Comparison of ENCODE assay signal across 8 cellular contexts in genomic region chr16:77190478-77191258, GRCh38. TPM values are rescaled to one million over a fixed set of nuclear protein-coding genes. Genes with fewer than 3 reads are reported as not detected.
DNase-seq lines count a peak whose midpoint lies in the region; ATAC-seq, FAIRE-seq and TF ChIP-seq lines count a peak whose summit lies in the region.

TSS of gene MON1B (plus strand) at chr16:77191190. CDS start at chr16:77191486, 296 bp downstream.

- peak within 1 kb of the TSS; percentile 100 for H3K27ac Mint-ChIP-seq in activated naive CD8-positive, alpha-beta T cell treated with anti-CD3 and anti-CD28 coated beads, Interleukin-2, amount 50 U/mL, for 24 hours

- H3K9me3 Mint-ChIP-seq in activated naive CD8-positive, alpha-beta T cell treated with anti-CD3 and anti-CD28 coated beads, Interleukin-2, amount 50 U/mL, for 24 hours: no peaks in the 10 kb centered on the region

- H3K9me3 ChIP-seq in pancreas: no peaks in the 10 kb centered on the region
- H3K9me3 ChIP-seq in tibial artery: no peaks in the 10 kb centered on the region

- H3K36me3 ChIP-seq in pancreas (peaks cover 0 to 9% (median 5%) of the 10 kb centered on the region in 3 donors), tibial artery (peaks cover 17 to 26% (median 25%) of the 10 kb centered on the region in 3 donors)

- peak; percentile 99 for DNase-seq in GM12865 (ENCODE audit: low read depth)
- DNase-seq in NCI-H1417 treated with DMSO at 0.1 percent for 48 hours (lab: John Stamatoyannopoulos, UW): peak; percentile 92
- DNase-seq in SW480 (ENCODE audit: low spot score): peak; percentile 98
- peak; percentile 87 for DNase-seq in activated naive CD8-positive, alpha-beta T cell treated with anti-CD3 and anti-CD28 coated beads, Interleukin-2, amount 50 U/mL, for 24 hours
- peak; percentile 98 for DNase-seq in Right ventricle myocardium superior
- peak; percentile 91 to 98 (median 98) for DNase-seq in pancreas
- peak; percentile 98 to 99 for DNase-seq in tibial artery

- H3K27ac ChIP-seq in pancreas (peak within 1 kb of the TSS; percentile 95 to 99 (median 97)), tibial artery (peak within 1 kb of the TSS; percentile 95 to 98)

- TF ChIP-seq CTCF in GM12865 (IDR thresholded peaks at IDR 0.05; ENCODE audit: insufficient read depth, low read depth, low read length, missing control alignments) (no peak), pancreas (IDR thresholded peaks at IDR 0.05) (no peak), tibial artery (IDR thresholded peaks at IDR 0.05) (peak in 1 of 2 experiments; percentile 28)

- FAIRE-seq in pancreas (lab: Jason Lieb, UNC): peak; percentile 96

- peaks cover 35% of the 10 kb centered on the region for H3K4me1 Mint-ChIP-seq in activated naive CD8-positive, alpha-beta T cell treated with anti-CD3 and anti-CD28 coated beads, Interleukin-2, amount 50 U/mL, for 24 hours

- ATAC-seq in HG02763 (IDR thresholded peaks at IDR 0.05; ENCODE audit: unreplicated experiment): peak; percentile 97
- peak; percentile 99 for ATAC-seq in activated naive CD8-positive, alpha-beta T cell treated with anti-CD3 and anti-CD28 coated beads, Interleukin-2, amount 50 U/mL, for 24 hours
- peak; percentile 99 for ATAC-seq in Right ventricle myocardium superior (ENCODE audit: poor library complexity)
- peak; percentile 96 to 99 (median 96) for ATAC-seq in pancreas

- H3K4me3 ChIP-seq in GM12865 (ENCODE audit: low read depth, low read length) (peak within 1 kb of the TSS; percentile 76), pancreas (peak within 1 kb of the TSS; percentile 57 to 78 (median 70)), tibial artery (peak within 1 kb of the TSS; percentile 75 to 95)

- H3K27me3 Mint-ChIP-seq in activated naive CD8-positive, alpha-beta T cell treated with anti-CD3 and anti-CD28 coated beads, Interleukin-2, amount 50 U/mL, for 24 hours: peaks cover 3% of the 10 kb centered on the region

- intact Hi-C loops in Right ventricle myocardium superior (cut with DNase I) (no loop called here), pancreas (cut with DNase I) (no loop called here), tibial artery (cut with DNase I; ENCODE audit: low total_unique reads) (no loop called here)

- WGBS in pancreas, 2 donors: 0% methylated on average over 63 of the region's 63 CpGs

- peak within 1 kb of the TSS; percentile 85 for H3K4me3 Mint-ChIP-seq in activated naive CD8-positive, alpha-beta T cell treated with anti-CD3 and anti-CD28 coated beads, Interleukin-2, amount 50 U/mL, for 24 hours

- H3K4me1 ChIP-seq in pancreas: peaks cover 0 to 8% (median 3%) of the 10 kb centered on the region in 3 donors
- H3K4me1 ChIP-seq in tibial artery: peaks cover 0 to 23% (median 16%) of the 10 kb centered on the region in 4 donors

- H3K27me3 ChIP-seq in pancreas (no peaks in the 10 kb centered on the region), tibial artery (no peaks in the 10 kb centered on the region)

- peaks cover 20% of the 10 kb centered on the region for H3K36me3 Mint-ChIP-seq in activated naive CD8-positive, alpha-beta T cell treated with anti-CD3 and anti-CD28 coated beads, Interleukin-2, amount 50 U/mL, for 24 hours (ENCODE audit: low read depth)

RNA-seq across cellular contexts. Expression of gene MON1B, which starts in this region (rescaled TPM):
- total RNA-seq in Right ventricle myocardium superior (15.9 TPM), pancreas (10 to 100 TPM; 16.7 to 35.9 (median 23.8) TPM)
- polyA plus RNA-seq in pancreas: 10 to 100 TPM; 14.8 to 17.9 TPM

Comparison
In these comparisons a context has a peak if more than half of its experiments do, and no peak if none do; other contexts are left out.
1. Peak in every context shown above with its lines: DNase-seq, ATAC-seq, H3K4me3 ChIP-seq and H3K27ac ChIP-seq.